Comparison of ENCODE assay signal across 8 cellular contexts in the genomic region with DNA sequence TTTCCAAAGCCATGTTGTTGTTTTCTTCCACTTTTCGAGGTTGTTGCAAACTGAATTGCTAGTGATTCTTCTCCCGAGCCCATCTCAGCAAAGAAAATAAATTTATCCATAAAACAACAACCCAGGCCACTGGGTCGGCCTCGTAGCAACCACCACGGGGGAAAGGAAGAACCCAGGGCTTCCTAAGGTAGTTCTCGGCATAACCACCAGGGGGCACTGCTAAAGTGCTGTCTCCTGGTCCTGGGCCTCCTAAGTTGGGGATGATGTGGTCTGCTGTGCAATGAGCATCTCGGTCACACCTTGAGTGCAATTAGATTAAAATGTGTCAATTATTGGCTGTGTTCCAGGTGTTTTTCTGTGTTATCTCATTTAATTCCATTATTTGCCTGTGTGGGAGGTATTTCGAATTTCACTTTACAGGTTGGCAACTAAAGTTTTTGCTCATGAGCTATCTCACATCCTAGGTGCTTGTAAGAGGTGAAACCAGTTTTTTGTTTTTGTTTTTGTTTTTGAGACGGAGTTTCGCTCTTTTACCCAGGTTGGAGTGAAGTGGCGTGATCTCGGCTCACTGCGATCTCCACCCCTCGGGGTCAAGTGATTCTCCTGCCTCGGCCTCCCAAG.
A peak's percentile ranks its signal among the peaks of the same experiment; 100 is the strongest.
DNase-seq lines count a peak whose midpoint lies in the region; ATAC-seq and TF ChIP-seq lines count a peak whose summit lies in the region.

No MANE protein-coding gene starts in this region.

- no peaks in the 10 kb centered on the region for H3K36me3 ChIP-seq in DOHH2 (ENCODE audit: control insufficient read depth, low read length)

- in situ Hi-C loops in SK-MEL-5 (cut with HindIII; ENCODE audit: low pct_unique_long_range_greater_than_20kb, low sequenced_read_pairs): no loop called here

- H3F3A ChIP-seq in DOHH2 (ENCODE audit: control insufficient read depth, insufficient read depth): no peaks in the 10 kb centered on the region

- H3K9me3 ChIP-seq in DOHH2 (ENCODE audit: control insufficient read depth, insufficient read depth, low read length): no peaks in the 10 kb centered on the region

- H3K4me3 ChIP-seq in DOHH2 (ENCODE audit: low read length): no peak overlapping the region

- no peaks in the 10 kb centered on the region for H3K27me3 ChIP-seq in DOHH2 (ENCODE audit: control insufficient read depth, low read length)

- no peaks in the 10 kb centered on the region for H3K4me1 ChIP-seq in DOHH2 (ENCODE audit: control insufficient read depth, low read length)

- peak; percentile 93 for ATAC-seq in GM21360 (IDR thresholded peaks at IDR 0.05; ENCODE audit: unreplicated experiment)
- peak; percentile 83 for ATAC-seq in HG03565 (IDR thresholded peaks at IDR 0.05; ENCODE audit: unreplicated experiment)
- peak; percentile 60 for ATAC-seq in left ventricle myocardium superior

- DNase-seq in SK-MEL-5 (ENCODE audit: low read depth, low spot score) (peak; percentile 86), left ventricle myocardium superior (peak; percentile 49), NCI-H1048 (lab: John Stamatoyannopoulos, UW) (no peak)
- DNase-seq in activated naive CD4-positive, alpha-beta T cell treated with anti-CD3 and anti-CD28 coated beads, Interleukin-2, amount 50 U/mL, for 16 hours: peak; percentile 42
- DNase-seq in stimulated activated CD4-positive, alpha-beta T cell treated with anti-CD3 and anti-CD28 coated beads, Interleukin-15, amount 100 ng/mL, for 48 hours (ENCODE audit: low read depth in 2 of 2): peak; percentile 35 to 52

- no peak overlapping the region for H3K4me2 ChIP-seq in DOHH2 (ENCODE audit: low read length)

- no peak overlapping the region for H3K27ac ChIP-seq in DOHH2 (ENCODE audit: low read depth, low read length)

- intact Hi-C loops in left ventricle myocardium superior (cut with micrococcal nuclease): no loop called here

- H3K79me2 ChIP-seq in DOHH2 (ENCODE audit: control insufficient read depth, low read length): no peaks in the 10 kb centered on the region

- peak; percentile 96 for TF ChIP-seq CTCF in DOHH2 (IDR thresholded peaks at IDR 0.05; ENCODE audit: low read depth, low read length, poor library complexity, severe bottlenecking)

- no peaks in the 10 kb centered on the region for H3K9me2 ChIP-seq in DOHH2 (replicated peaks; ENCODE audit: control insufficient read depth, low read length)

- no peaks in the 10 kb centered on the region for H4K20me1 ChIP-seq in DOHH2 (ENCODE audit: control insufficient read depth, insufficient read depth, low read depth, low read length)
